ENCODE assay signal across 40 cellular contexts in genomic region chr2:31531101-31531500, GRCh38. TPM values are rescaled to one million over a fixed set of nuclear protein-coding genes. Genes with fewer than 3 reads are reported as not detected.
"Had no signal": no experiment of that assay in that cellular context is flagged by ENCODE, and none has a peak within 500 bp of the region (broad histone marks: within the 10 kb centered on the region; RNA-seq: fewer than 3 reads in every experiment).

No MANE protein-coding gene starts in this region.

- H3K27ac Mint-ChIP-seq: activated naive CD4-positive, alpha-beta T cell treated with anti-CD3 and anti-CD28 coated beads for 36 hours; activated naive CD4-positive, alpha-beta T cell treated with anti-CD3 and anti-CD28 coated beads, Interleukin-2, amount 10 ng/mL, durations not matched to agents 7 days and 5 days; activated naive CD4-positive, alpha-beta T cell treated with anti-CD3 and anti-CD28 coated beads, Interleukin-2, amount 50 U/mL, for 24 hours; activated naive CD4-positive, alpha-beta T cell treated with anti-CD3 and anti-CD28 coated beads, Interleukin-2, amount 50 U/mL, for 72 hours; activated naive CD8-positive, alpha-beta T cell; activated naive CD8-positive, alpha-beta T cell treated with anti-CD3 and anti-CD28 coated beads for 36 hours; activated naive CD8-positive, alpha-beta T cell treated with anti-CD3 and anti-CD28 coated beads, Interleukin-2, amount 10 ng/mL, durations not matched to agents 7 days and 5 days; activated naive CD8-positive, alpha-beta T cell treated with anti-CD3 and anti-CD28 coated beads, Interleukin-2, amount 50 U/mL, for 24 hours; activated T-cell treated with anti-CD3 and anti-CD28 coated beads, Interleukin-2, amount 50 U/mL, for 24 hours; activated T-cell treated with anti-CD3 and anti-CD28 coated beads, Interleukin-2, amount 50 U/mL, for 72 hours; activated T-helper 1 cell treated with anti-CD3 and anti-CD28 coated beads, Interleukin-12 subunit alpha, Interleukin-12 subunit beta, Interleukin-2, Interleukin-4 antibody, amounts not matched to agents 30 ng/mL and 10 ng/mL and 1 ng/mL, durations not matched to agents 14 hours and 24 hours and 36 hours; activated T-helper 17 cell treated with anti-CD3 and anti-CD28 coated beads, Interleukin-2, amount 50 U/mL, for 72 hours; activated T-helper 2 cell treated with anti-CD3 and anti-CD28 coated beads, Interferon-gamma antibody, Interleukin-2, Interleukin-4, amounts not matched to agents 10 μg/mL and 5 μg/mL and 100 μg/mL, durations not matched to agents 14 hours and 24 hours and 36 hours; brain had no signal

- H3K36me3 Mint-ChIP-seq: activated naive CD4-positive, alpha-beta T cell treated with anti-CD3 and anti-CD28 coated beads, Interleukin-2, amount 10 ng/mL, durations not matched to agents 7 days and 5 days; activated naive CD4-positive, alpha-beta T cell treated with anti-CD3 and anti-CD28 coated beads, Interleukin-2, amount 50 U/mL, for 24 hours; activated naive CD4-positive, alpha-beta T cell treated with anti-CD3 and anti-CD28 coated beads, Interleukin-2, amount 50 U/mL, for 72 hours; activated naive CD8-positive, alpha-beta T cell; activated naive CD8-positive, alpha-beta T cell treated with anti-CD3 and anti-CD28 coated beads for 36 hours; activated naive CD8-positive, alpha-beta T cell treated with anti-CD3 and anti-CD28 coated beads, Interleukin-2, amount 10 ng/mL, durations not matched to agents 7 days and 5 days; brain had no signal

- DNase-seq: activated effector memory CD4-positive, alpha-beta T cell treated with anti-CD3 and anti-CD28 coated beads, Interleukin-2, amount 50 U/mL, for 16 hours; activated effector memory CD4-positive, alpha-beta T cell treated with Interleukin-2 at 50 U/mL for 16 hours; activated gamma-delta T cell; activated gamma-delta T cell treated with Interleukin-2 at 50 U/mL for 16 hours; activated naive CD4-positive, alpha-beta T cell; activated naive CD4-positive, alpha-beta T cell treated with anti-CD3 and anti-CD28 coated beads for 36 hours; activated naive CD4-positive, alpha-beta T cell treated with anti-CD3 and anti-CD28 coated beads, Interleukin-2, amount 10 ng/mL, durations not matched to agents 7 days and 5 days; activated naive CD4-positive, alpha-beta T cell treated with anti-CD3 and anti-CD28 coated beads, Interleukin-2, amount 50 U/mL, for 16 hours; activated naive CD4-positive, alpha-beta T cell treated with Interleukin-2 at 50 U/mL for 16 hours; activated naive CD8-positive, alpha-beta T cell treated with anti-CD3 and anti-CD28 coated beads for 36 hours; activated naive CD8-positive, alpha-beta T cell treated with anti-CD3 and anti-CD28 coated beads, Interleukin-2, amount 10 ng/mL, durations not matched to agents 7 days and 5 days; activated naive CD8-positive, alpha-beta T cell treated with anti-CD3 and anti-CD28 coated beads, Interleukin-2, amount 50 U/mL, for 24 hours; activated T-cell treated with anti-CD3 and anti-CD28 coated beads, Interleukin-2, amount 50 U/mL, for 1 hour; activated T-cell treated with anti-CD3 and anti-CD28 coated beads, Interleukin-2, amount 50 U/mL, for 24 hours; activated T-cell treated with anti-CD3 and anti-CD28 coated beads, Interleukin-2, amount 50 U/mL, for 4 hours; activated T-cell treated with anti-CD3 and anti-CD28 coated beads, Interleukin-2, amount 50 U/mL, for 48 hours; activated T-cell treated with anti-CD3 and anti-CD28 coated beads, Interleukin-2, amount 50 U/mL, for 72 hours; adrenal gland; amniotic stem cell; amygdala; anterior cingulate cortex; aorta; body of pancreas; brain microvascular endothelial cell; central memory CD4-positive, alpha-beta T cell; cerebellar nuclear complex had no signal

- H3K4me1 Mint-ChIP-seq: activated naive CD4-positive, alpha-beta T cell treated with anti-CD3 and anti-CD28 coated beads, Interleukin-2, amount 10 ng/mL, durations not matched to agents 7 days and 5 days; activated naive CD4-positive, alpha-beta T cell treated with anti-CD3 and anti-CD28 coated beads, Interleukin-2, amount 50 U/mL, for 24 hours; activated naive CD8-positive, alpha-beta T cell treated with anti-CD3 and anti-CD28 coated beads for 36 hours; activated naive CD8-positive, alpha-beta T cell treated with anti-CD3 and anti-CD28 coated beads, Interleukin-2, amount 10 ng/mL, durations not matched to agents 7 days and 5 days; activated naive CD8-positive, alpha-beta T cell treated with anti-CD3 and anti-CD28 coated beads, Interleukin-2, amount 50 U/mL, for 24 hours; activated T-helper 17 cell treated with anti-CD3 and anti-CD28 coated beads, Interleukin-2, amount 50 U/mL, for 72 hours; brain; central memory CD8-positive, alpha-beta T cell had no signal

- H3K9me3 Mint-ChIP-seq: activated naive CD4-positive, alpha-beta T cell treated with anti-CD3 and anti-CD28 coated beads for 36 hours; activated naive CD4-positive, alpha-beta T cell treated with anti-CD3 and anti-CD28 coated beads, Interleukin-2, amount 10 ng/mL, durations not matched to agents 7 days and 5 days; activated naive CD4-positive, alpha-beta T cell treated with anti-CD3 and anti-CD28 coated beads, Interleukin-2, amount 50 U/mL, for 24 hours; activated naive CD4-positive, alpha-beta T cell treated with anti-CD3 and anti-CD28 coated beads, Interleukin-2, amount 50 U/mL, for 72 hours; activated naive CD8-positive, alpha-beta T cell treated with anti-CD3 and anti-CD28 coated beads for 36 hours; activated naive CD8-positive, alpha-beta T cell treated with anti-CD3 and anti-CD28 coated beads, Interleukin-2, amount 10 ng/mL, durations not matched to agents 7 days and 5 days; activated naive CD8-positive, alpha-beta T cell treated with anti-CD3 and anti-CD28 coated beads, Interleukin-2, amount 50 U/mL, for 24 hours; activated T-cell treated with anti-CD3 and anti-CD28 coated beads, Interleukin-2, amount 50 U/mL, for 24 hours; activated T-cell treated with anti-CD3 and anti-CD28 coated beads, Interleukin-2, amount 50 U/mL, for 4 hours; activated T-cell treated with anti-CD3 and anti-CD28 coated beads, Interleukin-2, amount 50 U/mL, for 72 hours; activated T-helper 1 cell treated with anti-CD3 and anti-CD28 coated beads, Interleukin-12 subunit alpha, Interleukin-12 subunit beta, Interleukin-2, Interleukin-4 antibody, amounts not matched to agents 30 ng/mL and 10 ng/mL and 1 ng/mL, durations not matched to agents 14 hours and 24 hours and 36 hours; activated T-helper 17 cell treated with anti-CD3 and anti-CD28 coated beads, Interleukin-2, amount 50 U/mL, for 72 hours; activated T-helper 2 cell treated with anti-CD3 and anti-CD28 coated beads, Interferon-gamma antibody, Interleukin-2, Interleukin-4, amounts not matched to agents 10 μg/mL and 5 μg/mL and 100 μg/mL, durations not matched to agents 14 hours and 24 hours and 36 hours; central memory CD8-positive, alpha-beta T cell had no signal

- ATAC-seq: activated naive CD4-positive, alpha-beta T cell treated with anti-CD3 and anti-CD28 coated beads, Interleukin-2, amount 50 U/mL, for 72 hours; activated naive CD8-positive, alpha-beta T cell treated with anti-CD3 and anti-CD28 coated beads, Interleukin-2, amount 50 U/mL, for 24 hours; activated T-cell treated with anti-CD3 and anti-CD28 coated beads, Interleukin-2, amount 50 U/mL, for 4 hours; activated T-cell treated with anti-CD3 and anti-CD28 coated beads, Interleukin-2, amount 50 U/mL, for 72 hours; activated T-helper 17 cell treated with anti-CD3 and anti-CD28 coated beads, Interleukin-2, amount 50 U/mL, for 72 hours; body of pancreas had no signal

- H3K9me3 ChIP-seq: adrenal gland, ascending aorta, body of pancreas, breast epithelium had no signal

- H3K4me3 Mint-ChIP-seq: activated naive CD4-positive, alpha-beta T cell treated with anti-CD3 and anti-CD28 coated beads for 36 hours; activated naive CD4-positive, alpha-beta T cell treated with anti-CD3 and anti-CD28 coated beads, Interleukin-2, amount 10 ng/mL, durations not matched to agents 7 days and 5 days; activated naive CD4-positive, alpha-beta T cell treated with anti-CD3 and anti-CD28 coated beads, Interleukin-2, amount 50 U/mL, for 24 hours; activated naive CD8-positive, alpha-beta T cell; activated naive CD8-positive, alpha-beta T cell treated with anti-CD3 and anti-CD28 coated beads for 36 hours; activated naive CD8-positive, alpha-beta T cell treated with anti-CD3 and anti-CD28 coated beads, Interleukin-2, amount 10 ng/mL, durations not matched to agents 7 days and 5 days; activated naive CD8-positive, alpha-beta T cell treated with anti-CD3 and anti-CD28 coated beads, Interleukin-2, amount 50 U/mL, for 24 hours; activated T-cell treated with anti-CD3 and anti-CD28 coated beads, Interleukin-2, amount 50 U/mL, for 24 hours; activated T-cell treated with anti-CD3 and anti-CD28 coated beads, Interleukin-2, amount 50 U/mL, for 4 hours; activated T-cell treated with anti-CD3 and anti-CD28 coated beads, Interleukin-2, amount 50 U/mL, for 72 hours; activated T-helper 1 cell treated with anti-CD3 and anti-CD28 coated beads, Interleukin-12 subunit alpha, Interleukin-12 subunit beta, Interleukin-2, Interleukin-4 antibody, amounts not matched to agents 30 ng/mL and 10 ng/mL and 1 ng/mL, durations not matched to agents 14 hours and 24 hours and 36 hours; activated T-helper 17 cell treated with anti-CD3 and anti-CD28 coated beads, Interleukin-2, amount 50 U/mL, for 72 hours; brain; central memory CD8-positive, alpha-beta T cell had no signal

RNA-seq across cellular contexts. Expression of gene SRD5A2, which starts 49.6 kb away (rescaled TPM):
- total RNA-seq: activated naive CD4-positive, alpha-beta T cell treated with anti-CD3 and anti-CD28 coated beads for 36 hours; activated naive CD4-positive, alpha-beta T cell treated with anti-CD3 and anti-CD28 coated beads, Interleukin-2, amount 50 U/mL, for 72 hours; activated naive CD8-positive, alpha-beta T cell treated with anti-CD3 and anti-CD28 coated beads for 36 hours; activated naive CD8-positive, alpha-beta T cell treated with anti-CD3 and anti-CD28 coated beads, Interleukin-2, amount 10 ng/mL, durations not matched to agents 7 days and 5 days; activated T-cell treated with anti-CD3 and anti-CD28 coated beads, Interleukin-2, amount 50 U/mL, for 4 hours; activated T-cell treated with anti-CD3 and anti-CD28 coated beads, Interleukin-2, amount 50 U/mL, for 72 hours; activated T-helper 1 cell treated with anti-CD3 and anti-CD28 coated beads, Interleukin-12 subunit alpha, Interleukin-12 subunit beta, Interleukin-2, Interleukin-4 antibody, amounts not matched to agents 30 ng/mL and 10 ng/mL and 1 ng/mL, durations not matched to agents 14 hours and 24 hours and 36 hours; activated T-helper 17 cell treated with anti-CD3 and anti-CD28 coated beads, Interleukin-2, amount 50 U/mL, for 72 hours; activated T-helper 2 cell treated with anti-CD3 and anti-CD28 coated beads, Interferon-gamma antibody, Interleukin-2, Interleukin-4, amounts not matched to agents 10 μg/mL and 5 μg/mL and 100 μg/mL, durations not matched to agents 14 hours and 24 hours and 36 hours; aorta; ascending aorta; astrocyte; bronchial epithelial cell; cardiac septum; chondrocyte had no signal
